In genomic region chr3:142355692-142356091, GRCh38 we compare ENCODE assay signal across 29 cellular contexts.
DNase-seq lines count a peak whose midpoint lies in the region; ATAC-seq and TF ChIP-seq lines count a peak whose summit lies in the region.
"Had no signal": no experiment of that assay in that cellular context is flagged by ENCODE, and none has a peak within 500 bp of the region (broad histone marks: within the 10 kb centered on the region; RNA-seq: fewer than 3 reads in every experiment).

No MANE protein-coding gene starts in this region.

- DNase-seq in GM12864 (ENCODE audit: low read depth) (peak; percentile 33), glutamatergic neuron (no peak), putamen (ENCODE audit: low spot score) (no peak)
- no peak for DNase-seq in effector CD8-positive, alpha-beta T cell (lab: John Stamatoyannopoulos, UW)
- DNase-seq: activated CD4-positive, alpha-beta T cell treated with anti-CD3 and anti-CD28 coated beads, Interleukin-2, amount 50 U/mL, for 4 hours; activated CD8-positive, alpha-beta memory T cell treated with anti-CD3 and anti-CD28 coated beads, Interleukin-2, amount 50 U/mL, for 4 hours; activated naive CD8-positive, alpha-beta T cell treated with anti-CD3 and anti-CD28 coated beads, Interleukin-2, amount 10 ng/mL, durations not matched to agents 7 days and 5 days; BE2C; DMS79; effector memory CD4-positive, alpha-beta T cell; esophagus squamous epithelium; gastrocnemius medialis; H9; kidney; lower lobe of right lung; NCI-H146; NCI-H526; SK-N-SH; WERI-Rb-1 had no signal

- no peaks in the 10 kb centered on the region for H3K4me1 Mint-ChIP-seq in glutamatergic neuron (ENCODE audit: low read depth, unreplicated experiment)
- H3K4me1 Mint-ChIP-seq: brain, H9, neural progenitor cell had no signal

- H3K36me3 Mint-ChIP-seq in glutamatergic neuron (ENCODE audit: unreplicated experiment) = peaks cover 8% of the 10 kb centered on the region

- H3K4me3 ChIP-seq in GM12864 (ENCODE audit: low read depth, low read length) = no peak overlapping the region
- H3K4me3 ChIP-seq: A549, esophagus squamous epithelium, gastrocnemius medialis, lower lobe of right lung, neural progenitor cell, suprapubic skin had no signal

- TF ChIP-seq CTCF in GM12864 (IDR thresholded peaks at IDR 0.05; ENCODE audit: low read depth, low read length, missing control alignments) = no peak
- TF ChIP-seq CTCF in glutamatergic neuron (IDR thresholded peaks at IDR 0.05; ENCODE audit: partially characterized antibody, unreplicated experiment) = no peak

- H3K27me3 Mint-ChIP-seq in glutamatergic neuron (ENCODE audit: unreplicated experiment) = no peaks in the 10 kb centered on the region
- H3K27me3 Mint-ChIP-seq: activated naive CD8-positive, alpha-beta T cell treated with anti-CD3 and anti-CD28 coated beads, Interleukin-2, amount 10 ng/mL, durations not matched to agents 7 days and 5 days; brain had no signal

- H3K27ac Mint-ChIP-seq in glutamatergic neuron (ENCODE audit: unreplicated experiment) = no peak overlapping the region
- H3K27ac Mint-ChIP-seq: activated naive CD8-positive, alpha-beta T cell treated with anti-CD3 and anti-CD28 coated beads, Interleukin-2, amount 10 ng/mL, durations not matched to agents 7 days and 5 days; activated T-helper 2 cell treated with anti-CD3 and anti-CD28 coated beads, Interferon-gamma antibody, Interleukin-2, Interleukin-4, amounts not matched to agents 10 μg/mL and 5 μg/mL and 100 μg/mL, durations not matched to agents 14 hours and 24 hours and 36 hours; brain; H9; neural progenitor cell; T-helper 2 cell treated with Interferon-gamma antibody and Interleukin-4, amounts not matched to agents 5 μg/mL and 100 μg/mL, for 36 hours had no signal

- no peak overlapping the region for H3K4me3 Mint-ChIP-seq in glutamatergic neuron (ENCODE audit: unreplicated experiment)
- H3K4me3 Mint-ChIP-seq: activated naive CD8-positive, alpha-beta T cell treated with anti-CD3 and anti-CD28 coated beads, Interleukin-2, amount 10 ng/mL, durations not matched to agents 7 days and 5 days; brain; H9; neural progenitor cell; T-helper 2 cell treated with Interferon-gamma antibody and Interleukin-4, amounts not matched to agents 5 μg/mL and 100 μg/mL, for 36 hours had no signal

- ATAC-seq in GM18909 (IDR thresholded peaks at IDR 0.05; ENCODE audit: poor library complexity, unreplicated experiment) = peak; percentile 71
- ATAC-seq in HG02610 (IDR thresholded peaks at IDR 0.05; ENCODE audit: unreplicated experiment) = peak; percentile 42
- peak; percentile 67 for ATAC-seq in HG03442 (IDR thresholded peaks at IDR 0.05; ENCODE audit: unreplicated experiment)
- ATAC-seq in HG03378 (IDR thresholded peaks at IDR 0.05; ENCODE audit: unreplicated experiment) = no peak
- ATAC-seq: A549, gastrocnemius medialis, lower lobe of right lung had no signal

- no peaks in the 10 kb centered on the region for H3K9me3 Mint-ChIP-seq in glutamatergic neuron (ENCODE audit: unreplicated experiment)
- H3K9me3 Mint-ChIP-seq: activated naive CD8-positive, alpha-beta T cell treated with anti-CD3 and anti-CD28 coated beads, Interleukin-2, amount 10 ng/mL, durations not matched to agents 7 days and 5 days; activated T-helper 2 cell treated with anti-CD3 and anti-CD28 coated beads, Interferon-gamma antibody, Interleukin-2, Interleukin-4, amounts not matched to agents 10 μg/mL and 5 μg/mL and 100 μg/mL, durations not matched to agents 14 hours and 24 hours and 36 hours; brain; H9; neural progenitor cell had no signal
